Comparison of ENCODE assay signal across 28 cellular contexts in the genomic region with DNA sequence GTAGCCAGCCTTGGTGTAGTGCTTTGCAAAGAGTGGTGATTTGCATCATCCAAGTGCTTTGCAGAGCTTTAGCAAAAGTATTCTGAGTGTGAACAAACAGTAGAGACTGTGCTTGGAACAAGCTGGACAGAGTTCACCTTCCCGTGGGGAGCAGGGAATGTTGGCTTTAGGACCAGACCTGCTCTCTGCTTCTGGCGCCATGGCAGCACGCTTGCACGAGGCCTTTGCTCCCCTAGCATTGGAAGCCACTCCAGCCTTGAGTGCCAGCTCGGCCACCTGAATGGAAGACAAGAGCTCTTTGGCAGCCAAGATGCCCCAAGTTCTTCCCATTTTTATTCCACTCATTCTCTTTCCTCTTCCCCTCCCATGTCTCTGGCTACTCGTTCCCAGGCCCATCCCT.
"Had no signal": no experiment of that assay in that cellular context is flagged by ENCODE, and none has a peak within 500 bp of the region (broad histone marks: within the 10 kb centered on the region; RNA-seq: fewer than 3 reads in every experiment).

No MANE protein-coding gene starts in this region.

- H3K4me1 Mint-ChIP-seq: activated naive CD4-positive, alpha-beta T cell treated with anti-CD3 and anti-CD28 coated beads, Interleukin-2, amount 50 U/mL, for 24 hours; activated naive CD8-positive, alpha-beta T cell treated with anti-CD3 and anti-CD28 coated beads, Interleukin-2, amount 50 U/mL, for 24 hours; endodermal cell had no signal

- H3K36me3 ChIP-seq: breast epithelium, gastrocnemius medialis, neutrophil, ovary, prostate gland, tibial nerve had no signal

- H3K9me3 ChIP-seq: breast epithelium, gastrocnemius medialis, neutrophil, ovary, prostate gland had no signal

- DNase-seq: activated CD4-positive, alpha-beta T cell treated with anti-CD3 and anti-CD28 coated beads for 4 hours; activated CD4-positive, alpha-beta T cell treated with anti-CD3 and anti-CD28 coated beads, Interleukin-2, amount 50 U/mL, for 4 hours; activated effector memory CD4-positive, alpha-beta T cell treated with anti-CD3 and anti-CD28 coated beads, Interleukin-2, amount 50 U/mL, for 16 hours; activated naive CD8-positive, alpha-beta T cell treated with anti-CD3 and anti-CD28 coated beads, Interleukin-2, amount 50 U/mL, for 24 hours; amygdala; central memory CD4-positive, alpha-beta T cell; endodermal cell; gastrocnemius medialis; glutamatergic neuron; islet precursor cell; left ventricle myocardium superior; ovary; retina; stimulated activated CD4-positive, alpha-beta T cell treated with anti-CD3 and anti-CD28 coated beads, Interleukin-15, amount 100 ng/mL, for 24 hours; stimulated activated CD4-positive, alpha-beta T cell treated with anti-CD3 and anti-CD28 coated beads, Interleukin-2, amount 100 ng/mL, for 24 hours; stimulated activated naive CD4-positive, alpha-beta T cell; T-helper 9 cell had no signal

- H3K27me3 ChIP-seq: breast epithelium, gastrocnemius medialis, neutrophil, ovary, tibial nerve had no signal

- H3K4me3 ChIP-seq: breast epithelium, gastrocnemius medialis, ovary, prostate gland, tibial nerve had no signal

- ATAC-seq: activated naive CD8-positive, alpha-beta T cell treated with anti-CD3 and anti-CD28 coated beads, Interleukin-2, amount 50 U/mL, for 24 hours; esophagus mucosa; gastrocnemius medialis; left ventricle myocardium superior had no signal

- H3K4me3 Mint-ChIP-seq: activated naive CD4-positive, alpha-beta T cell treated with anti-CD3 and anti-CD28 coated beads, Interleukin-2, amount 50 U/mL, for 24 hours; activated naive CD8-positive, alpha-beta T cell treated with anti-CD3 and anti-CD28 coated beads, Interleukin-2, amount 50 U/mL, for 24 hours; dendritic cell treated with granulocyte-macrophage colony-stimulating factor and Interleukin-4, amounts not matched to agents 40 ng/mL and 50 ng/mL, for 4 days; endodermal cell; nephron; T-helper 1 cell treated with Interleukin-12 subunit alpha and Interleukin-12 subunit beta and Interleukin-4 antibody, amounts not matched to agents 30 μg/mL and 1 μg/mL, for 36 hours had no signal

- H3K36me3 Mint-ChIP-seq: activated naive CD4-positive, alpha-beta T cell treated with anti-CD3 and anti-CD28 coated beads, Interleukin-2, amount 50 U/mL, for 24 hours had no signal

- H3K27me3 Mint-ChIP-seq: activated naive CD8-positive, alpha-beta T cell treated with anti-CD3 and anti-CD28 coated beads, Interleukin-2, amount 50 U/mL, for 24 hours; dendritic cell treated with granulocyte-macrophage colony-stimulating factor and Interleukin-4, amounts not matched to agents 40 ng/mL and 50 ng/mL, for 4 days had no signal

- H3K27ac Mint-ChIP-seq: activated naive CD4-positive, alpha-beta T cell treated with anti-CD3 and anti-CD28 coated beads, Interleukin-2, amount 50 U/mL, for 24 hours; activated naive CD8-positive, alpha-beta T cell treated with anti-CD3 and anti-CD28 coated beads, Interleukin-2, amount 50 U/mL, for 24 hours; dendritic cell treated with granulocyte-macrophage colony-stimulating factor and Interleukin-4, amounts not matched to agents 40 ng/mL and 50 ng/mL, for 4 days; endodermal cell; T-helper 1 cell treated with Interleukin-12 subunit alpha and Interleukin-12 subunit beta and Interleukin-4 antibody, amounts not matched to agents 30 μg/mL and 1 μg/mL, for 36 hours had no signal

- H3K4me1 ChIP-seq: breast epithelium, gastrocnemius medialis, prostate gland had no signal

- FAIRE-seq: TTC549 had no signal

- H3K27ac ChIP-seq: breast epithelium, gastrocnemius medialis, neutrophil, ovary, prostate gland, tibial nerve, VCaP had no signal
